Comparison of ENCODE assay signal across 8 cellular contexts in genomic region chr9:135907446-135908333, GRCh38. TPM values are rescaled to one million over a fixed set of nuclear protein-coding genes. Genes with fewer than 3 reads are reported as not detected.
DNase-seq lines count a peak whose midpoint lies in the region; ATAC-seq, FAIRE-seq and TF ChIP-seq lines count a peak whose summit lies in the region.

Gene CAMSAP1 (minus strand): TSS chr9:135907546. CDS start chr9:135907159, 387 bp downstream.

- H3K27ac ChIP-seq in ascending aorta, result peak within 1 kb of the TSS; percentile 58 to 76
- H3K27ac ChIP-seq in right cardiac atrium (ENCODE audit: low read length), result peak within 1 kb of the TSS; percentile 50

- under 1% methylated on average over 104 of the region's 108 CpGs for WGBS in right cardiac atrium

- peak within 1 kb of the TSS; percentile 89 to 97 for H3K4me3 ChIP-seq in ascending aorta
- peak within 1 kb of the TSS; percentile 98 for H3K4me3 ChIP-seq in right cardiac atrium (ENCODE audit: low read length)

- H3K4me1 Mint-ChIP-seq in T-helper 2 cell treated with Interferon-gamma antibody and Interleukin-4, amounts not matched to agents 5 μg/mL and 100 μg/mL, for 36 hours (ENCODE audit: low read depth), result peaks cover 27% of the 10 kb centered on the region

- H3K27me3 Mint-ChIP-seq in T-helper 2 cell treated with Interferon-gamma antibody and Interleukin-4, amounts not matched to agents 5 μg/mL and 100 μg/mL, for 36 hours (ENCODE audit: low read depth), result no peaks in the 10 kb centered on the region

- peaks cover 5 to 26% of the 10 kb centered on the region in 2 donors for H3K36me3 ChIP-seq in ascending aorta

- DNase-seq in NCI-H1930 (lab: John Stamatoyannopoulos, UW) (peak; percentile 92), ascending aorta (ENCODE audit: low spot score in 2 of 2) (peak; percentile 53 to 95), right cardiac atrium (peak; percentile 94 to 98 (median 97)), putamen (ENCODE audit: low spot score) (peak; percentile 93), urothelium cell line (ENCODE audit: low spot score) (peak; percentile 96)
- peak; percentile 92 for DNase-seq in T-helper 2 cell treated with Interferon-gamma antibody and Interleukin-4, amounts not matched to agents 5 μg/mL and 100 μg/mL, for 36 hours (ENCODE audit: low spot score)

- FAIRE-seq in urothelium cell line (lab: Jason Lieb, UNC), result peak; percentile 86

- intact Hi-C loops in ascending aorta (cut with DNase I) (loop anchor here (1.0 to 5.0 kb wide), 3 partner anchors 54 to 1580 kb away; partner anchors contain the start of genes RXRA, TMEM250 and UBAC1), right cardiac atrium (cut with DNase I) (no loop called here)

- ATAC-seq in GM18502 (IDR thresholded peaks at IDR 0.05; ENCODE audit: poor library complexity, unreplicated experiment) (peak; percentile 72), HG02938 (IDR thresholded peaks at IDR 0.05; ENCODE audit: unreplicated experiment) (peak; percentile 61), right cardiac atrium (peak; percentile 97 to 98)

- H3K36me3 Mint-ChIP-seq in T-helper 2 cell treated with Interferon-gamma antibody and Interleukin-4, amounts not matched to agents 5 μg/mL and 100 μg/mL, for 36 hours (ENCODE audit: low read depth), result peaks cover 42% of the 10 kb centered on the region

- H3K4me1 ChIP-seq in ascending aorta (peaks cover 10 to 21% of the 10 kb centered on the region in 2 donors), right cardiac atrium (ENCODE audit: control insufficient read depth, insufficient read depth, low read length) (peaks cover 11% of the 10 kb centered on the region)

- no peak for TF ChIP-seq CTCF in ascending aorta (IDR thresholded peaks at IDR 0.05)

- H3K9me3 ChIP-seq in ascending aorta (peaks cover 6 to 12% of the 10 kb centered on the region in 2 donors), right cardiac atrium (ENCODE audit: control insufficient read depth, low read length) (no peaks in the 10 kb centered on the region)

- peak within 1 kb of the TSS; percentile 70 for H3K27ac Mint-ChIP-seq in T-helper 2 cell treated with Interferon-gamma antibody and Interleukin-4, amounts not matched to agents 5 μg/mL and 100 μg/mL, for 36 hours

- H3K27me3 ChIP-seq in ascending aorta, result no peaks in the 10 kb centered on the region
- H3K27me3 ChIP-seq in right cardiac atrium (ENCODE audit: control insufficient read depth, insufficient read depth), result no peaks in the 10 kb centered on the region

- H3K4me3 Mint-ChIP-seq in T-helper 2 cell treated with Interferon-gamma antibody and Interleukin-4, amounts not matched to agents 5 μg/mL and 100 μg/mL, for 36 hours, result peak within 1 kb of the TSS; percentile 83

- peaks cover 6% of the 10 kb centered on the region for H3K9me3 Mint-ChIP-seq in T-helper 2 cell treated with Interferon-gamma antibody and Interleukin-4, amounts not matched to agents 5 μg/mL and 100 μg/mL, for 36 hours

RNA-seq across cellular contexts. Expression of gene CAMSAP1, which starts in this region (rescaled TPM):
- total RNA-seq in ascending aorta, result 10.1 TPM
- 10 to 100 TPM; 13.9 to 22.8 (median 18.3) TPM for total RNA-seq in right cardiac atrium
- 10.0 TPM for polyA plus RNA-seq in right cardiac atrium

Comparison
In these comparisons a context has a peak if more than half of its experiments do, and no peak if none do; other contexts are left out.
1. Peak in every context shown above with its lines: DNase-seq, ATAC-seq, H3K4me3 ChIP-seq and H3K27ac ChIP-seq.